ENCODE assay signal across 8 cellular contexts in the genomic region with DNA sequence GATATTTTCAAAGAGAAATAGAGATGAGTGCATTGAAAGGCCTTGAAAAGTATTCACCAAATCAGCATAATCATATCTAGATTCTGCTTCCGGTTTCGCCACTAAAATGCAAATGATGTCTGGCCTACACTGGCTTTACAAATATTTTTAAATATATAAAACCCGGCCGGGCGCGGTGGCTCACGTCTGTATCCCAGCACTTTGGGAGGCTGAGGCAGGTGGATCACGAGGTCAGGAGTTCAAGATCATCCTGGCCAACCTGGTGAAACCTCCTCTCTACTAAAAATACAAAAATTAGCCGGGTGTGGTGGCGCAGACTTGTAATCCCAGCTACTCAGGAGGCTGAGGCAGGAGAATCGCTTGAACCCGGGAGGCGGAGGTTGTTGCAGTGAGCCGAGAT. TPM values are rescaled to one million over a fixed set of nuclear protein-coding genes. Genes with fewer than 3 reads are reported as not detected.
DNase-seq lines count a peak whose midpoint lies in the region; ATAC-seq, FAIRE-seq and TF ChIP-seq lines count a peak whose summit lies in the region.
"Not testable (repeated sequence)": the region's sequence is repeated elsewhere in the genome, so short reads cannot be mapped to it uniquely, and the experiment has no call there.

No MANE protein-coding gene starts in this region.

- H4K20me1 ChIP-seq in DND-41 (ENCODE audit: insufficient read depth, low read length); KMS-11 (ENCODE audit: insufficient read depth); PC-9 (ENCODE audit: insufficient read depth); K562 (replicated peaks; ENCODE audit: control insufficient read depth, insufficient read depth, low read length): not testable (repeated sequence)
- H4K20me1 ChIP-seq in neural progenitor cell (ENCODE audit: low read depth), result peaks cover 25% of the 10 kb centered on the region

- POLR2A ChIA-PET in PC-9 (lab: Charles Lee; ENCODE audit: unreplicated experiment), result not testable (repeated sequence)
- POLR2A ChIA-PET in K562 (lab: Yijun Ruan, JAX), result interaction anchor here (1.5 kb wide), 1 partner anchor 9 kb away, joined by 5 read pairs; no protein-coding TSS in a partner anchor

- H3K9me3 ChIP-seq in DND-41 (ENCODE audit: insufficient read depth, low read length, severe bottlenecking); PC-9 (ENCODE audit: insufficient read depth, low read depth); K562 (replicated peaks; ENCODE audit: control insufficient read depth, insufficient read depth, low read depth, low read length); neural progenitor cell (ENCODE audit: low read depth); thoracic aorta: not testable (repeated sequence)

- H3K4me3 ChIP-seq in DND-41 (ENCODE audit: low read depth in 1 of 2, low read length in 2 of 2) (peak overlapping the region in 1 of 2 experiments; percentile 87; a peak in 2 of 4 replicates), K562 (peak overlapping the region; percentile 99), neural progenitor cell (peak overlapping the region; percentile 83), thoracic aorta (peak overlapping the region; percentile 94)
- H3K4me3 ChIP-seq in KMS-11 (IDR thresholded peaks at IDR 0.05; ENCODE audit: insufficient read depth, low read depth, low read length); PC-9: not testable (repeated sequence)

- not testable (repeated sequence) for H3K9me2 ChIP-seq in PC-9 (ENCODE audit: insufficient read depth)

- H3K36me3 ChIP-seq in DND-41 (ENCODE audit: insufficient read depth, low read length); KMS-11 (ENCODE audit: insufficient read depth); PC-9 (ENCODE audit: low read depth); neural progenitor cell; thoracic aorta: not testable (repeated sequence)
- H3K36me3 ChIP-seq in K562 (ENCODE audit: control insufficient read depth, insufficient read depth, low read length), result peaks cover 26% of the 10 kb centered on the region; the same call in 2 of the 3 replicates

- WGBS in K562 (ENCODE audit: insufficient coverage, low coverage, missing lambda C conversion rate), result 5% methylated on average over 14 of the region's 14 CpGs

- CTCF ChIA-PET in PC-9 (lab: Charles Lee); K562 (lab: Yijun Ruan, JAX; ENCODE audit: low intra/inter-chr PET ratio): not testable (repeated sequence)

- H3K4me3 Mint-ChIP-seq in neural progenitor cell, result not testable (repeated sequence)

- not testable (repeated sequence) for TF ChIP-seq EP300 in K562 (IDR thresholded peaks at IDR 0.05; ENCODE audit: low read length)

- not testable (repeated sequence) for H3K36me3 Mint-ChIP-seq in neural progenitor cell

- not testable (repeated sequence) for H3K27me3 ChIP-seq in DND-41 (ENCODE audit: insufficient read depth, low read length, poor library complexity); KMS-11 (ENCODE audit: insufficient read depth, low read depth); PC-9 (ENCODE audit: insufficient read depth, low read depth); K562 (ENCODE audit: control insufficient read depth in 2 of 2, insufficient read depth in 2 of 2, low read length in 2 of 2); neural progenitor cell; thoracic aorta (replicated peaks; ENCODE audit: insufficient read depth)

- H3K27me3 Mint-ChIP-seq in neural progenitor cell (ENCODE audit: insufficient read depth, low read depth), result not testable (repeated sequence)

- H3F3A ChIP-seq in PC-9 (ENCODE audit: insufficient read depth, low read depth) (peaks cover 19% of the 10 kb centered on the region; the same call in 1 of the 2 replicates), neural progenitor cell (ENCODE audit: low read depth) (peaks cover 26% of the 10 kb centered on the region)

- H3K4me2 ChIP-seq in DND-41 (ENCODE audit: insufficient read depth, low read length), result peak overlapping the region; percentile 79
- H3K4me2 ChIP-seq in KMS-11, result peak overlapping the region; percentile 98; the same call in 1 of the 2 replicates
- peak overlapping the region; percentile 99; the same call in 1 of the 2 replicates for H3K4me2 ChIP-seq in PC-9
- peak overlapping the region; percentile 84 for H3K4me2 ChIP-seq in K562 (ENCODE audit: insufficient read depth, low read length)
- H3K4me2 ChIP-seq in neural progenitor cell, result peak overlapping the region; percentile 98

- peak overlapping the region; percentile 90 for H3K9ac ChIP-seq in DND-41 (ENCODE audit: low read depth, low read length)
- H3K9ac ChIP-seq in KMS-11, neural progenitor cell: not testable (repeated sequence)
- H3K9ac ChIP-seq in K562 (ENCODE audit: insufficient read depth in 1 of 2, low read depth in 2 of 2, low read length in 2 of 2), result peak overlapping the region; percentile 82 to 85

- FAIRE-seq in K562 (lab: Jason Lieb, UNC), result not testable (repeated sequence)

- not testable (repeated sequence) for H3K27ac Mint-ChIP-seq in neural progenitor cell

- H3K9me1 ChIP-seq in K562 (ENCODE audit: control insufficient read depth, insufficient read depth, low read length), result not testable (repeated sequence)

- H3K4me1 ChIP-seq in DND-41 (ENCODE audit: insufficient read depth, low read length) (peaks cover 65% of the 10 kb centered on the region), KMS-11 (ENCODE audit: low read depth, poor library complexity, severe bottlenecking) (peaks cover 28% of the 10 kb centered on the region), PC-9 (replicated peaks; ENCODE audit: insufficient read depth) (peaks cover 33% of the 10 kb centered on the region), K562 (replicated peaks in 1 of 2; ENCODE audit: control insufficient read depth in 2 of 2, insufficient read depth in 2 of 2, low read length in 2 of 2) (peaks cover 23 to 28% of the 10 kb centered on the region in 2 experiments), neural progenitor cell (peaks cover 23% of the 10 kb centered on the region)
- H3K4me1 ChIP-seq in thoracic aorta (ENCODE audit: control insufficient read depth in 1 of 2, low read depth in 2 of 2), result not testable (repeated sequence)

- H3K9me3 Mint-ChIP-seq in neural progenitor cell, result not testable (repeated sequence)

- H2AFZ ChIP-seq in DND-41 (ENCODE audit: low read depth, low read length); KMS-11 (ENCODE audit: low read depth); PC-9; K562 (ENCODE audit: low read depth, low read length); neural progenitor cell (replicated peaks): not testable (repeated sequence)

- H3K79me2 ChIP-seq in DND-41 (ENCODE audit: insufficient read depth, low read length), result peaks cover 66% of the 10 kb centered on the region
- H3K79me2 ChIP-seq in KMS-11 (ENCODE audit: insufficient read depth, low read depth), result peaks cover 52% of the 10 kb centered on the region
- peaks cover 58% of the 10 kb centered on the region for H3K79me2 ChIP-seq in PC-9 (ENCODE audit: low read depth)
- H3K79me2 ChIP-seq in K562 (ENCODE audit: control insufficient read depth, insufficient read depth, low read length), result peaks cover 69% of the 10 kb centered on the region
- H3K79me2 ChIP-seq in neural progenitor cell (ENCODE audit: low read depth), result peaks cover 65% of the 10 kb centered on the region

- not testable (repeated sequence) for TF ChIP-seq RAD21 in K562 (CRISPR knock-in tag; conservative IDR thresholded peaks at IDR 0.05 in 1 of 2, IDR thresholded peaks at IDR 0.05 in 1 of 2)

- not testable (repeated sequence) for BruUV-seq in PC-9 (replicated peaks; lab: Mats Ljungman, UMichigan); K562 (replicated peaks; lab: Mats Ljungman, UMichigan)

- peaks cover 18% of the 10 kb centered on the region for H3K4me1 Mint-ChIP-seq in neural progenitor cell

- not testable (repeated sequence) for DNase-seq in DND-41; PC-9; neural progenitor cell (ENCODE audit: low spot score); thoracic aorta (ENCODE audit: low spot score)
- peak; percentile 58 for DNase-seq in activated CD8-positive, alpha-beta memory T cell treated with anti-CD3 and anti-CD28 coated beads for 24 hours
- DNase-seq in K562 (ENCODE audit: extremely low read depth in 1 of 4, low spot score in 3 of 4) (peak in 1 of 4 experiments; percentile 17), germinal center (ENCODE audit: low spot score) (peak; percentile 59)

- TF ChIP-seq POLR2A in K562 (conservative IDR thresholded peaks at IDR 0.05), result not testable (repeated sequence)

- H3K27ac ChIP-seq in DND-41 (ENCODE audit: low read length); KMS-11; PC-9; neural progenitor cell: not testable (repeated sequence)
- peak overlapping the region; percentile 87 for H3K27ac ChIP-seq in K562 (ENCODE audit: extremely low read depth, low read depth, low read length)
- peak overlapping the region in 1 of 2 donors; percentile 1 for H3K27ac ChIP-seq in thoracic aorta

- not testable (repeated sequence) for ATAC-seq in DND-41 (ENCODE audit: insufficient read depth, low read depth); K562; thoracic aorta (ENCODE audit: insufficient number of reproducible peaks, low FRiP score, low read depth)

- intact Hi-C loops in PC-9 (cut with micrococcal nuclease; ENCODE audit: unreplicated experiment), result not testable (repeated sequence)
- intact Hi-C loops in K562 (cut with micrococcal nuclease), result loop anchor here (10.0 kb wide), 2 partner anchors 88 to 522 kb away; no protein-coding TSS in a partner anchor

- TF ChIP-seq CTCF in DND-41 (IDR thresholded peaks at IDR 0.05; ENCODE audit: borderline replicate concordance, extremely low read depth, low read length, poor library complexity, severe bottlenecking); KMS-11 (conservative IDR thresholded peaks at IDR 0.05; ENCODE audit: low read depth, low read length); PC-9 (conservative IDR thresholded peaks at IDR 0.05); K562 (IDR thresholded peaks at IDR 0.05 in 2 of 3, conservative IDR thresholded peaks at IDR 0.05 in 1 of 3; ENCODE audit: insufficient read depth in 2 of 3, low read depth in 1 of 3, low read length in 3 of 3); neural progenitor cell (IDR thresholded peaks at IDR 0.05); thoracic aorta (IDR thresholded peaks at IDR 0.05): not testable (repeated sequence)

- in situ Hi-C loops in K562 (cut with MboI), result not testable (repeated sequence)

RNA-seq across cellular contexts. Expression of gene CRLF3, which starts 1.6 kb away (rescaled TPM):
- total RNA-seq in PC-9 (2021), result 12.9 and 14.1 TPM in 2 replicates
- total RNA-seq in K562 (2011; cell fraction: chromatin; rRNA removed; ENCODE audit: low replicate concordance), result 34.1 and 43.8 TPM in 2 replicates
- 18.8 and 19.0 TPM in 2 replicates for total RNA-seq in K562 (2011; cell fraction: nucleolus; rRNA removed)
- total RNA-seq in K562 (2011; cell fraction: nucleoplasm; rRNA removed), result 31.9 and 43.9 TPM in 2 replicates
- 26.9 and 28.8 TPM in 2 replicates for total RNA-seq in K562 (2014; rRNA removed)
- total RNA-seq in K562 (2014; rRNA removed; fragmentation: Illumina TruSeq; extraction: Trizol), result 45.2 and 47.0 TPM in 2 replicates
- 29.3 and 29.8 TPM in 2 replicates for total RNA-seq in K562 (2015; rRNA removed; fragmentation: Illumina TruSeq; extraction: Trizol)
- 31.8 and 33.5 TPM in 2 replicates for total RNA-seq in K562 (2021)
- polyA plus RNA-seq in K562 (2011; rRNA removed), result 28.7 and 55.9 TPM in 2 replicates
- polyA plus RNA-seq in K562 (2011; cell fraction: cytosol; rRNA removed), result 18.7 and 23.8 TPM in 2 replicates
- polyA plus RNA-seq in K562 (2011; cell fraction: nucleus; rRNA removed), result 9.4 and 10.4 TPM in 2 replicates
- polyA plus RNA-seq in K562 (2012), result 20.2 and 22.0 TPM in 2 replicates
- polyA plus RNA-seq in K562 (2014; fragmentation: Illumina TruSeq; extraction: Trizol), result 33.1 and 39.7 TPM in 2 replicates
- 10 to 100 TPM; 13.2 to 13.7 TPM for polyA plus RNA-seq in K562 (2014; fragmentation: Nextera tagmentation; extraction: Ambion mirVana)
- 29.2 and 34.2 TPM in 2 replicates for polyA plus RNA-seq in K562 (2014; rRNA removed)
- 40.6 and 62.6 TPM in 2 replicates for polyA minus RNA-seq in K562 (2011; rRNA and poly(A)+ RNA removed)
- 18.3 and 31.2 TPM in 2 replicates for polyA minus RNA-seq in K562 (2011; cell fraction: cytosol; rRNA and poly(A)+ RNA removed)
- polyA minus RNA-seq in K562 (2011; cell fraction: nucleus; rRNA and poly(A)+ RNA removed), result 5.9 and 7.4 TPM in 2 replicates
- total RNA-seq in neural progenitor cell (ENCODE audit: low replicate concordance), result 27.0 and 43.8 TPM in 2 replicates
- 10 to 100 TPM; 13.0 to 16.4 TPM for total RNA-seq in thoracic aorta

RNA-seq across cellular contexts. Expression of gene ATAD5, which starts 8.8 kb away (rescaled TPM):
- 12.5 and 14.1 TPM in 2 replicates for total RNA-seq in PC-9 (2021)
- 19.4 and 126 TPM in 2 replicates for total RNA-seq in K562 (2011; cell fraction: chromatin; rRNA removed; ENCODE audit: low replicate concordance)
- total RNA-seq in K562 (2011; cell fraction: nucleolus; rRNA removed), result 14.5 and 23.6 TPM in 2 replicates
- total RNA-seq in K562 (2011; cell fraction: nucleoplasm; rRNA removed), result 27.3 and 32.6 TPM in 2 replicates
- 14.0 and 14.6 TPM in 2 replicates for total RNA-seq in K562 (2014; rRNA removed)
- total RNA-seq in K562 (2014; rRNA removed; fragmentation: Illumina TruSeq; extraction: Trizol), result 19.5 and 23.3 TPM in 2 replicates
- total RNA-seq in K562 (2015; rRNA removed; fragmentation: Illumina TruSeq; extraction: Trizol), result 21.5 and 25.3 TPM in 2 replicates
- total RNA-seq in K562 (2021), result 23.7 and 23.8 TPM in 2 replicates
- 14.6 and 25.6 TPM in 2 replicates for polyA plus RNA-seq in K562 (2011; rRNA removed)
- polyA plus RNA-seq in K562 (2011; cell fraction: cytosol; rRNA removed), result 2.4 and 3.3 TPM in 2 replicates
- 20.3 and 22.2 TPM in 2 replicates for polyA plus RNA-seq in K562 (2011; cell fraction: nucleus; rRNA removed)
- 7.0 and 15.9 TPM in 2 replicates for polyA plus RNA-seq in K562 (2012)
- polyA plus RNA-seq in K562 (2014; fragmentation: Illumina TruSeq; extraction: Trizol), result 15.9 and 17.6 TPM in 2 replicates
- 1 to 10 TPM; 4.6 to 4.9 TPM for polyA plus RNA-seq in K562 (2014; fragmentation: Nextera tagmentation; extraction: Ambion mirVana)
- 14.4 and 19.7 TPM in 2 replicates for polyA plus RNA-seq in K562 (2014; rRNA removed)
- 23.9 and 29.7 TPM in 2 replicates for polyA minus RNA-seq in K562 (2011; rRNA and poly(A)+ RNA removed)
- 11.4 and 15.7 TPM in 2 replicates for polyA minus RNA-seq in K562 (2011; cell fraction: cytosol; rRNA and poly(A)+ RNA removed)
- 35.0 and 45.2 TPM in 2 replicates for polyA minus RNA-seq in K562 (2011; cell fraction: nucleus; rRNA and poly(A)+ RNA removed)
- total RNA-seq in neural progenitor cell (ENCODE audit: low replicate concordance), result 27.3 and 36.2 TPM in 2 replicates
- total RNA-seq in thoracic aorta, result 1 to 10 TPM in 1 of 2 donors, under 1 TPM in 1; 0.81 to 1.3 TPM
